8 cellular contexts compared by ENCODE assay signal in the genomic region with DNA sequence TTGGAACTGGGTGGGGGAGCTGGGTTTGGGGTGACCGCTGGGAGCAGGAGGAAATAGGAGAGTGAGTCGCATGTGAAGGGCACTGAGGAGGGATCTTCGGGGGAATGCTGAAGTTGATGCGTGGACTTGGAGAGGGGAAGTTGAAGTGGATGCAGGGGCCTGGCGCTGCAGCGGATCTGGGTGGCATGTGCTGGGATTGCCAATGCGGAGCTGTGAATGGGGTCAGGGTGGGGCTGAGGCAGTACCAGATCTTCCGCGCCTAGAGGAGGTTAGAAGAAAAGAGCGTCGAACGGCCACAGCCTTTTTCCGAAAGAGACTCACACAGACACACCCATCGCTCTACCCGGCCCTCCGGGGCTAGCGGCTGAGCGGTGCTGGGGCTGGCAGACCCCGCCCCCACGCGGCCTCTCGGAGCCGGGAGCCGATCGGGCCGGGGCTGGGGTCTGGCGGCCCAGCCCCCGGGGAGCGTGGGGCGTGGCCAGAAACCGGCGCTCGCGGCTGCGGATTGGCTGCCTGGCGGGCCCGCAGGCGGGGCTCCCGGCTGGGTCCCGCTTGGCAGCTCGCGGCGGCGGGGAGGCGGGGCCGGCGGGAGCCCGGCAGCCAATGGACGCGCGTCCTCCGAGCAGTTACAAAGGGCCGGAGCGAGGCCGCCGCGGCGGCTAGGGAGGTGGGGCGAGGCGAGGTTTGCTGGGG.
A peak's percentile ranks its signal among the peaks of the same experiment; 100 is the strongest.
DNase-seq lines count a peak whose midpoint lies in the region; ATAC-seq lines count a peak whose summit lies in the region.

A gene (plus strand): TSS at position 655 of the 693 bp plus-strand sequence. CDS start 93 bp downstream, outside the sequence.

- ATAC-seq in GM19023 (IDR thresholded peaks at IDR 0.05; ENCODE audit: unreplicated experiment) (peak; percentile 90), HG03280 (IDR thresholded peaks at IDR 0.05; ENCODE audit: unreplicated experiment) (peak; percentile 92)

- DNase-seq in AG08396 (ENCODE audit: low spot score) (peak; percentile 99), NCI-H446 (lab: John Stamatoyannopoulos, UW) (peak; percentile 67 to 93), cerebellar cortex (ENCODE audit: low spot score) (peak; percentile 90), islet precursor cell (peak; percentile 98)
- DNase-seq in activated CD4-positive, CD25-positive, alpha-beta regulatory T cell treated with anti-CD3 and anti-CD28 coated beads, Interleukin-2, amount 50 U/mL, for 72 hours: peak; percentile 94
- peak; percentile 80 to 90 (median 81) for DNase-seq in stimulated activated CD4-positive, alpha-beta T cell treated with anti-CD3 and anti-CD28 coated beads, Interleukin-12 subunit alpha, Interleukin-12 subunit beta, amount 100 ng/mL, for 48 hours (ENCODE audit: low read depth in 2 of 3, low spot score in 1 of 3)

Comparison
In these comparisons a context has a peak if more than half of its experiments do, and no peak if none do; other contexts are left out.
1. Peak in every context shown above with its lines: DNase-seq and ATAC-seq.